20 cellular contexts compared by ENCODE assay signal in genomic region chr20:22070546-22070945, GRCh38.
"Had no signal": no experiment of that assay in that cellular context is flagged by ENCODE, and none has a peak within 500 bp of the region (broad histone marks: within the 10 kb centered on the region; RNA-seq: fewer than 3 reads in every experiment).

No MANE protein-coding gene starts in this region.

- H3K27ac ChIP-seq: dorsolateral prefrontal cortex, esophagus muscularis mucosa, sigmoid colon, testis, WERI-Rb-1 had no signal

- H3K27ac Mint-ChIP-seq: activated CD8-positive, alpha-beta T cell treated with anti-CD3 and anti-CD28 coated beads for 36 hours; activated naive CD8-positive, alpha-beta T cell treated with anti-CD3 and anti-CD28 coated beads for 36 hours; activated T-cell treated with anti-CD3 and anti-CD28 coated beads, Interleukin-2, amount 50 U/mL, for 72 hours; natural killer cell treated with Interleukin-12 subunit alpha and Interleukin-12 subunit beta and Interleukin-15 and Interleukin-18, amount 100 ng/mL, for 72 hours; progenitor cell of endocrine pancreas; stimulated activated naive CD8-positive, alpha-beta T cell treated with anti-CD3 and anti-CD28 coated beads, Interleukin-15, Interleukin-2, amounts not matched to agents 100 ng/mL and 50 ng/mL, for 24 hours had no signal

- H3K27me3 Mint-ChIP-seq: activated CD8-positive, alpha-beta T cell treated with anti-CD3 and anti-CD28 coated beads for 36 hours; activated naive CD8-positive, alpha-beta T cell treated with anti-CD3 and anti-CD28 coated beads for 36 hours; natural killer cell treated with Interleukin-12 subunit alpha and Interleukin-12 subunit beta and Interleukin-15 and Interleukin-18, amount 100 ng/mL, for 72 hours; progenitor cell of endocrine pancreas; stimulated activated naive CD8-positive, alpha-beta T cell treated with anti-CD3 and anti-CD28 coated beads, Interleukin-15, Interleukin-2, amounts not matched to agents 100 ng/mL and 50 ng/mL, for 24 hours had no signal

- ATAC-seq: activated CD8-positive, alpha-beta T cell treated with anti-CD3 and anti-CD28 coated beads for 36 hours; activated T-cell treated with anti-CD3 and anti-CD28 coated beads, Interleukin-2, amount 50 U/mL, for 72 hours; natural killer cell treated with Interleukin-12 subunit alpha and Interleukin-12 subunit beta and Interleukin-15 and Interleukin-18, amount 100 ng/mL, for 72 hours had no signal

- H3K36me3 ChIP-seq: breast epithelium, esophagus muscularis mucosa, sigmoid colon, WERI-Rb-1 had no signal

- H3K4me3 Mint-ChIP-seq: activated CD8-positive, alpha-beta T cell treated with anti-CD3 and anti-CD28 coated beads for 36 hours; activated naive CD8-positive, alpha-beta T cell treated with anti-CD3 and anti-CD28 coated beads for 36 hours; activated T-cell treated with anti-CD3 and anti-CD28 coated beads, Interleukin-2, amount 50 U/mL, for 72 hours; natural killer cell treated with Interleukin-12 subunit alpha and Interleukin-12 subunit beta and Interleukin-15 and Interleukin-18, amount 100 ng/mL, for 72 hours; stimulated activated naive CD8-positive, alpha-beta T cell treated with anti-CD3 and anti-CD28 coated beads, Interleukin-15, Interleukin-2, amounts not matched to agents 100 ng/mL and 50 ng/mL, for 24 hours had no signal

- H3K4me3 ChIP-seq: breast epithelium, dorsolateral prefrontal cortex, esophagus muscularis mucosa, sigmoid colon, testis had no signal

- H3K9me3 Mint-ChIP-seq: activated naive CD8-positive, alpha-beta T cell treated with anti-CD3 and anti-CD28 coated beads for 36 hours had no signal

- FAIRE-seq: endometrium had no signal

- DNase-seq: activated CD4-positive, alpha-beta T cell treated with anti-CD3 and anti-CD28 coated beads for 4 hours; activated CD8-positive, alpha-beta memory T cell treated with anti-CD3 and anti-CD28 coated beads, Interleukin-2, amount 50 U/mL, for 4 hours; activated CD8-positive, alpha-beta T cell treated with anti-CD3 and anti-CD28 coated beads for 36 hours; activated gamma-delta T cell treated with Interleukin-2 at 50 U/mL for 16 hours; activated naive CD8-positive, alpha-beta T cell treated with anti-CD3 and anti-CD28 coated beads for 36 hours; activated T-cell treated with anti-CD3 and anti-CD28 coated beads, Interleukin-2, amount 50 U/mL, for 72 hours; dorsolateral prefrontal cortex; occipital lobe; sigmoid colon; stimulated activated CD4-positive, alpha-beta T cell treated with anti-CD3 and anti-CD28 coated beads, Interleukin-4, amount 100 ng/mL, for 1 hour; stimulated activated CD8-positive, alpha-beta memory T cell treated with anti-CD3 and anti-CD28 coated beads, Interleukin-4, amount 100 ng/mL, for 48 hours; T1000; testis; WERI-Rb-1 had no signal

- H3K9me3 ChIP-seq: breast epithelium, testis had no signal

- H3K27me3 ChIP-seq: breast epithelium, esophagus muscularis mucosa, sigmoid colon, testis had no signal

- H3K36me3 Mint-ChIP-seq: activated naive CD8-positive, alpha-beta T cell treated with anti-CD3 and anti-CD28 coated beads for 36 hours; natural killer cell treated with Interleukin-12 subunit alpha and Interleukin-12 subunit beta and Interleukin-15 and Interleukin-18, amount 100 ng/mL, for 72 hours had no signal

- H3K4me1 ChIP-seq: breast epithelium, esophagus muscularis mucosa, testis had no signal

- H3K4me1 Mint-ChIP-seq: activated naive CD8-positive, alpha-beta T cell treated with anti-CD3 and anti-CD28 coated beads for 36 hours had no signal
